In genomic region chr5:113166710-113167366, GRCh38 we compare ENCODE assay signal across 15 cellular contexts.
A peak's percentile ranks its signal among the peaks of the same experiment; 100 is the strongest.
DNase-seq lines count a peak whose midpoint lies in the region; FAIRE-seq and TF ChIP-seq lines count a peak whose summit lies in the region.
"Had no signal": no experiment of that assay in that cellular context is flagged by ENCODE, and none has a peak within 500 bp of the region (broad histone marks: within the 10 kb centered on the region; RNA-seq: fewer than 3 reads in every experiment).

No MANE protein-coding gene starts in this region.

- TF ChIP-seq CTCF in MCF 10A (IDR thresholded peaks at IDR 0.05; ENCODE audit: unreplicated experiment) (no peak), breast epithelium (IDR thresholded peaks at IDR 0.05) (no peak)

- H3K36me3 Mint-ChIP-seq in MCF 10A (ENCODE audit: insufficient read depth, unreplicated experiment): peaks cover 13% of the 10 kb centered on the region

- H3K4me3 Mint-ChIP-seq in MCF 10A (ENCODE audit: unreplicated experiment): peak overlapping the region; percentile 60

- peaks cover 0 to 5% of the 10 kb centered on the region in 2 donors for H3K4me1 ChIP-seq in breast epithelium
- H3K4me1 ChIP-seq: adrenal gland had no signal

- H3K36me3 ChIP-seq in breast epithelium: no peaks in the 10 kb centered on the region
- H3K36me3 ChIP-seq: adrenal gland, tibial artery had no signal

- no TSS peak for BruUV-seq in MCF 10A (replicated peaks; lab: Mats Ljungman, UMichigan)

- no peaks in the 10 kb centered on the region for H3K27me3 ChIP-seq in breast epithelium
- H3K27me3 ChIP-seq: adrenal gland, tibial artery had no signal

- H3K9me3 Mint-ChIP-seq in MCF 10A (ENCODE audit: unreplicated experiment): no peaks in the 10 kb centered on the region

- peak overlapping the region in 1 of 2 donors; percentile 16 for H3K27ac ChIP-seq in breast epithelium
- H3K27ac ChIP-seq: adrenal gland, tibial artery had no signal

- peak; percentile 94 for DNase-seq in MCF 10A (ENCODE audit: unreplicated experiment)
- DNase-seq in breast epithelium (ENCODE audit: low spot score in 2 of 2): no peak
- DNase-seq in amniotic epithelial cell (ENCODE audit: low read depth): peak; percentile 91
- peak; percentile 80 for DNase-seq in iris pigment epithelial cell (ENCODE audit: low read depth)
- peak; percentile 86 for DNase-seq in urothelium cell line (ENCODE audit: low spot score)
- no peak for DNase-seq in effector CD8-positive, alpha-beta T cell (lab: John Stamatoyannopoulos, UW)
- DNase-seq in T-helper 9 cell: no peak
- DNase-seq in NCI-H2081 treated with DMSO at 0.1 percent for 48 hours (lab: John Stamatoyannopoulos, UW): no peak
- DNase-seq: adrenal gland; head of caudate nucleus; mucosa of descending colon; NCI-H1436 treated with DMSO at 0.1 percent for 48 hours; RPMI8226; stimulated activated CD4-positive, alpha-beta T cell treated with anti-CD3 and anti-CD28 coated beads, Interleukin-4, amount 100 ng/mL, for 1 hour; tibial artery had no signal

- peak; percentile 30 for FAIRE-seq in urothelium cell line (lab: Jason Lieb, UNC)

- CTCF ChIA-PET in MCF 10A (lab: Yijun Ruan, JAX): interaction anchor here (0.6 to 1.6 kb wide), 8 partner anchors 21 to 616 kb away, joined by 3 to 5 read pairs (median 4); no protein-coding TSS in a partner anchor

- intact Hi-C loops in MCF 10A (cut with micrococcal nuclease): loop anchor here (2.0 kb wide), 2 partner anchors 44 to 128 kb away; no protein-coding TSS in a partner anchor
- intact Hi-C loops in breast epithelium (cut with DNase I; ENCODE audit: low total_unique reads): no loop called here

- peaks cover 67% of the 10 kb centered on the region for H3K4me1 Mint-ChIP-seq in MCF 10A (ENCODE audit: insufficient read depth, unreplicated experiment)

- H3K27me3 Mint-ChIP-seq in MCF 10A (ENCODE audit: insufficient read depth, unreplicated experiment): no peaks in the 10 kb centered on the region

- peak overlapping the region; percentile 87 for H3K27ac Mint-ChIP-seq in MCF 10A (ENCODE audit: low read depth, unreplicated experiment)

- H3K4me3 ChIP-seq in breast epithelium: no peak overlapping the region
- H3K4me3 ChIP-seq: adrenal gland, mucosa of descending colon, tibial artery had no signal

- no peaks in the 10 kb centered on the region for H3K9me3 ChIP-seq in breast epithelium
- H3K9me3 ChIP-seq: adrenal gland, mucosa of descending colon, tibial artery had no signal

- TF ChIP-seq POLR2A in breast epithelium (IDR thresholded peaks at IDR 0.05): no peak

- POLR2A ChIA-PET in MCF 10A (lab: Yijun Ruan, JAX): interaction anchor here (0.5 to 2.9 kb wide), 15 partner anchors 9 to 322 kb away, joined by 3 to 14 read pairs (median 3); partner anchors contain the start of gene MCC

Comparison
In these comparisons a context has a peak if more than half of its experiments do, and no peak if none do; other contexts are left out.
1. DNase-seq: peak in MCF 10A (single experiment), amniotic epithelial cell (single experiment), iris pigment epithelial cell (single experiment) and urothelium cell line (single experiment); none in breast epithelium (0 of 2), effector CD8-positive, alpha-beta T cell (single experiment), T-helper 9 cell (single experiment) and NCI-H2081 treated with DMSO at 0.1 percent for 48 hours (single experiment).